Comparison of ENCODE assay signal across 15 cellular contexts in the genomic region with DNA sequence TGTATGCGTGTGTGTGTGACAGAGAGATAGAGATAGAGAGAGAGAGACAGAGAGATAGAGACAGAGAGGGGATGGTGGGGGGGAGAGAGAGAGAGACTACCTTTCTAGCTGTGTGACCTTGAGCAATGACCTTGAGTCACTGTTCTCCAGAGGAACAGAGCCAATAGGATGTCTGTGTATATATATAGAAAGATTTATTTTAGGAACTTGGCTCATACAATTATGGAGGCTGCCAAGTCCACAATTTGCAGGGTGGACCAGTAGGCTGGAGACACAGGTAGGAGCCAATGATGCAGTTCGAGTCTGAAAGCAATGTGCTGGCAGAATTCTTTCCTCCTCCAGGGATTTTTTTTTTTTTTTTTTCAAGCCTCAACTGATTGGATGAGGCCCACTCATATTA.
"Had no signal": no experiment of that assay in that cellular context is flagged by ENCODE, and none has a peak within 500 bp of the region (broad histone marks: within the 10 kb centered on the region; RNA-seq: fewer than 3 reads in every experiment).

No MANE protein-coding gene starts in this region.

- DNase-seq: cortex of kidney; dorsolateral prefrontal cortex; effector CD8-positive, alpha-beta T cell; foreskin melanocyte; hypothalamus; kidney glomerular epithelial cell; lower lobe of right lung; natural killer cell; nucleus accumbens; stimulated activated CD4-positive, alpha-beta T cell treated with anti-CD3 and anti-CD28 coated beads, Interleukin-1b, Interleukin-23, amount 100 ng/mL, for 48 hours; stimulated activated CD4-positive, alpha-beta T cell treated with anti-CD3 and anti-CD28 coated beads, Interleukin-4, amount 100 ng/mL, for 24 hours; transverse colon had no signal

- H3K27me3 ChIP-seq: neural progenitor cell, ovary, transverse colon had no signal

- H3K27ac ChIP-seq: dorsolateral prefrontal cortex, lower lobe of right lung, neural progenitor cell, ovary, transverse colon had no signal

- ATAC-seq: lower lobe of right lung; natural killer cell; stimulated activated memory B cell treated with anti-CD40 and anti-IgM and Interleukin-4, amounts not matched to agents 10 μg/mL and 1 μg/mL and 100 μg/mL, for 72 hours had no signal

- H3K9me3 ChIP-seq: lower lobe of right lung, ovary, transverse colon had no signal

- H3K36me3 ChIP-seq: lower lobe of right lung, neural progenitor cell, ovary, transverse colon had no signal

- H3K4me3 ChIP-seq: dorsolateral prefrontal cortex, lower lobe of right lung, neural progenitor cell, ovary, transverse colon had no signal

- H3K4me1 ChIP-seq: lower lobe of right lung, neural progenitor cell, transverse colon had no signal
